Comparison of ENCODE assay signal across 8 cellular contexts in genomic region chr10:79156334-79157274, GRCh38.
DNase-seq lines count a peak whose midpoint lies in the region; ATAC-seq and TF ChIP-seq lines count a peak whose summit lies in the region.
"Had no signal": no experiment of that assay in that cellular context is flagged by ENCODE, and none has a peak within 500 bp of the region (broad histone marks: within the 10 kb centered on the region; RNA-seq: fewer than 3 reads in every experiment).

No MANE protein-coding gene starts in this region.

- no peaks in the 10 kb centered on the region for H3K9me3 Mint-ChIP-seq in MCF 10A (ENCODE audit: unreplicated experiment)
- no peaks in the 10 kb centered on the region for H3K9me3 Mint-ChIP-seq in mesothelial cell of epicardium

- WGBS in thymus = 93% methylated on average over 22 of the region's 22 CpGs

- no peak for TF ChIP-seq CTCF in MCF 10A (IDR thresholded peaks at IDR 0.05; ENCODE audit: unreplicated experiment)
- no peak for TF ChIP-seq CTCF in mesothelial cell of epicardium (IDR thresholded peaks at IDR 0.05; ENCODE audit: unreplicated experiment)

- H3K4me3 Mint-ChIP-seq in MCF 10A (ENCODE audit: unreplicated experiment) = no peak overlapping the region
- no peak overlapping the region for H3K4me3 Mint-ChIP-seq in mesothelial cell of epicardium

- H3K36me3 Mint-ChIP-seq in MCF 10A (ENCODE audit: insufficient read depth, unreplicated experiment) = peaks cover 6% of the 10 kb centered on the region
- peaks cover 4% of the 10 kb centered on the region for H3K36me3 Mint-ChIP-seq in mesothelial cell of epicardium

- H3K9me3 ChIP-seq in thymus (ENCODE audit: control insufficient read depth) = no peaks in the 10 kb centered on the region

- CTCF ChIA-PET in MCF 10A (lab: Yijun Ruan, JAX) = interaction anchor here (0.6 to 1.5 kb wide), 6 partner anchors 32 to 1916 kb away, joined by 3 to 10 read pairs (median 3); no protein-coding TSS in a partner anchor

- peak; percentile 36 for DNase-seq in HuH-7 (ENCODE audit: low spot score)
- DNase-seq in MCF 10A (ENCODE audit: unreplicated experiment) = no peak
- DNase-seq in mesothelial cell of epicardium (ENCODE audit: low spot score in 2 of 2, unreplicated experiment in 2 of 2) = no peak
- no peak for DNase-seq in inferior parietal cortex (ENCODE audit: extremely low spot score)
- no peak for DNase-seq in midbrain (lab: John Stamatoyannopoulos, UW)
- DNase-seq: NCI-H1092 treated with DMSO at 0.1 percent for 48 hours had no signal

- POLR2A ChIA-PET in MCF 10A (lab: Yijun Ruan, JAX) = interaction anchor here (0.6 to 1.4 kb wide), 6 partner anchors 8 to 420 kb away, joined by 3 to 4 read pairs (median 3); no protein-coding TSS in a partner anchor

- H3K27ac Mint-ChIP-seq in MCF 10A (ENCODE audit: low read depth, unreplicated experiment) = peak overlapping the region; percentile 53
- peak overlapping the region; percentile 98 for H3K27ac Mint-ChIP-seq in mesothelial cell of epicardium

- H3K27me3 ChIP-seq in thymus (ENCODE audit: control insufficient read depth, insufficient read depth) = no peaks in the 10 kb centered on the region

- no peak overlapping the region for H3K4me3 ChIP-seq in thymus (ENCODE audit: low read length)

- H3K27ac ChIP-seq in thymus (ENCODE audit: low read depth) = peak overlapping the region; percentile 3

- BruUV-seq in MCF 10A (replicated peaks; lab: Mats Ljungman, UMichigan) = no TSS peak

- H3K4me1 ChIP-seq in thymus (ENCODE audit: control insufficient read depth, insufficient read depth, low read length) = no peaks in the 10 kb centered on the region

- H3K27me3 Mint-ChIP-seq in MCF 10A (ENCODE audit: insufficient read depth, unreplicated experiment) (no peaks in the 10 kb centered on the region), mesothelial cell of epicardium (ENCODE audit: low read depth) (no peaks in the 10 kb centered on the region)

- peaks cover 40% of the 10 kb centered on the region for H3K4me1 Mint-ChIP-seq in MCF 10A (ENCODE audit: insufficient read depth, unreplicated experiment)
- H3K4me1 Mint-ChIP-seq in mesothelial cell of epicardium = peaks cover 56% of the 10 kb centered on the region

- peaks cover 5% of the 10 kb centered on the region for H3K36me3 ChIP-seq in thymus (ENCODE audit: control insufficient read depth, insufficient read depth)

- no peak for ATAC-seq in HG02642 (IDR thresholded peaks at IDR 0.05; ENCODE audit: poor library complexity, unreplicated experiment)

- intact Hi-C loops in MCF 10A (cut with micrococcal nuclease) = no loop called here
